Comparison of ENCODE assay signal across 1 cellular context in the genomic region with DNA sequence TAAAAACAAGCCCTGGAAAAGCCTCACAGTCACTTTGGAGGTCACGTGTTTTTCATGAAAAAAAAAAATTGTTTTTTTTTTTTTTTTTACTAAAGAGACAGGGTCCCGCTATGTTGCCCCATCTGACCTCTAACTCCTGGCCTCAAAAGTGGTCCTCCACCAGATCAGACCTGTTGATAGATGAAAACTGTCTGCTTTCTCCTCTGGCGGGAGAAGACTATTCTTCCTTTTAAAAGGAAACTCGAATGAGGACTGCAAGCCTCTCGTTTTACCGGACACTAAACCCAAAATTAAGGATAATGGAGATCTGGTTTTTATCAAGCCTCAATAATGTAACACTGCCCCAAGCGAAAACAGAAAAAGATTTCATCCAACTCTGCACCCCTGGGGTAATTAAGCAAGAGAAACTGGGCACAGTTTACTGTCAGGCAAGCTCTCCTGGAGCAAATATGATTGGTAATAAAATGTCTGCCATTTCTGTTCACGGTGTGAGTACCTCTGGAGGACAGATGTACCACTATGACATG.
TF ChIP-seq lines count a peak whose summit lies in the region.

No MANE protein-coding gene starts in this region.

TF ChIP-seq in WTC11, 78 proteins besides CTCF, POLR2A, EP300 and RAD21 (continued from another document):
- TF ChIP-seq PRDM15 (CRISPR knock-in tag; IDR thresholded peaks at IDR 0.05) (no peak), MLX (CRISPR knock-in tag; IDR thresholded peaks at IDR 0.05) (no peak), STAT6 (CRISPR knock-in tag; conservative IDR thresholded peaks at IDR 0.05; ENCODE audit: low read depth) (no peak), ATF1 (CRISPR knock-in tag; IDR thresholded peaks at IDR 0.05) (no peak), GABPB1 (CRISPR knock-in tag; IDR thresholded peaks at IDR 0.05) (no peak), ETV6 (CRISPR knock-in tag; IDR thresholded peaks at IDR 0.05) (no peak), MYBL2 (CRISPR knock-in tag; IDR thresholded peaks at IDR 0.05) (no peak), CREM (CRISPR knock-in tag; IDR thresholded peaks at IDR 0.05) (no peak)
- TF ChIP-seq, protein P1, sequence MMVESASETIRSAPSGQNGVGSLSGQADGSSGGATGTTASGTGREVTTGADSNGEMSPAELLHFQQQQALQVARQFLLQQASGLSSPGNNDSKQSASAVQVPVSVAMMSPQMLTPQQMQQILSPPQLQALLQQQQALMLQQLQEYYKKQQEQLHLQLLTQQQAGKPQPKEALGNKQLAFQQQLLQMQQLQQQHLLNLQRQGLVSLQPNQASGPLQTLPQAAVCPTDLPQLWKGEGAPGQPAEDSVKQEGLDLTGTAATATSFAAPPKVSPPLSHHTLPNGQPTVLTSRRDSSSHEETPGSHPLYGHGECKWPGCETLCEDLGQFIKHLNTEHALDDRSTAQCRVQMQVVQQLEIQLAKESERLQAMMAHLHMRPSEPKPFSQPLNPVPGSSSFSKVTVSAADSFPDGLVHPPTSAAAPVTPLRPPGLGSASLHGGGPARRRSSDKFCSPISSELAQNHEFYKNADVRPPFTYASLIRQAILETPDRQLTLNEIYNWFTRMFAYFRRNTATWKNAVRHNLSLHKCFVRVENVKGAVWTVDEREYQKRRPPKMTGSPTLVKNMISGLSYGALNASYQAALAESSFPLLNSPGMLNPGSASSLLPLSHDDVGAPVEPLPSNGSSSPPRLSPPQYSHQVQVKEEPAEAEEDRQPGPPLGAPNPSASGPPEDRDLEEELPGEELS (CRISPR knock-in tag; IDR thresholded peaks at IDR 0.05), result no peak
- TF ChIP-seq, protein P2, sequence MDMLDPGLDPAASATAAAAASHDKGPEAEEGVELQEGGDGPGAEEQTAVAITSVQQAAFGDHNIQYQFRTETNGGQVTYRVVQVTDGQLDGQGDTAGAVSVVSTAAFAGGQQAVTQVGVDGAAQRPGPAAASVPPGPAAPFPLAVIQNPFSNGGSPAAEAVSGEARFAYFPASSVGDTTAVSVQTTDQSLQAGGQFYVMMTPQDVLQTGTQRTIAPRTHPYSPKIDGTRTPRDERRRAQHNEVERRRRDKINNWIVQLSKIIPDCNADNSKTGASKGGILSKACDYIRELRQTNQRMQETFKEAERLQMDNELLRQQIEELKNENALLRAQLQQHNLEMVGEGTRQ (CRISPR knock-in tag; IDR thresholded peaks at IDR 0.05), result no peak
